Comparison of ENCODE assay signal across 1 cellular context in the genomic region with DNA sequence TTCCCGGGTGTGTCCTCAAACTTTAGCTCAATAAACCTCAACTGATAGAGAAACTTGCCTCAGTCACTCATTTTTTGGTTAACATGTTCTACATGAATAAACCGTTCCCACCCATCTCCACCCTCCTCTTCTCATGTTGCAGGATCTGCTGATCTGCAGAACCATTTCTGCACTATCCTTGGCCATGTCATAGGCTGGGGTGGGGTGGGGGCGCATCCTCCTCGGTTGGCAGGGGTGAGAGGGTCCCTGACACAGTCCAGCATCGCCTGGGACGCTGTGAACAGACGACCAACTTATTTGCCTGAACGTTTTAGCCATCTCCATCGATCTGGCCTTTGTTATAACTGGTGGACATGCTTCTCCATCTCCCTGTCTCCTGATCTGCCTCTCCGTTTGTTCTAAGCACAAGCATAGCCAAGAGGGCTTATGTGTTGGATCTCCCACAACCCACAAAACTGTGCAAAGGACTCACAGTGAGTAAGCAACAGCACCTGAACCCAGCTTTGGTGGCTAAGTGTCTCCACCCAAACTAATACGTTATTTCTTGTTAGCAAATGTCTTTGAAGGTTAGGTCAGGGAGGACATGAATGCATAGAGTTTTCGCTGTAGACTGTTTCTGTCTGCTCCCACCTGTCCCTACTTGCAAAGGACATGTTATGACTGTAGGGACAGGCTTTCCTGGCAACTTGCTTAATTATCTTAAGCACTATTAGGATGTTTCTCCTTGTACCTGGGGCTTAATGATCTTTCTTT.
TF ChIP-seq lines count a peak whose summit lies in the region.

No MANE protein-coding gene starts in this region.

TF ChIP-seq in WTC11, 78 proteins besides CTCF, POLR2A, EP300 and RAD21 (continued from another document):
- TF ChIP-seq, protein P1, sequence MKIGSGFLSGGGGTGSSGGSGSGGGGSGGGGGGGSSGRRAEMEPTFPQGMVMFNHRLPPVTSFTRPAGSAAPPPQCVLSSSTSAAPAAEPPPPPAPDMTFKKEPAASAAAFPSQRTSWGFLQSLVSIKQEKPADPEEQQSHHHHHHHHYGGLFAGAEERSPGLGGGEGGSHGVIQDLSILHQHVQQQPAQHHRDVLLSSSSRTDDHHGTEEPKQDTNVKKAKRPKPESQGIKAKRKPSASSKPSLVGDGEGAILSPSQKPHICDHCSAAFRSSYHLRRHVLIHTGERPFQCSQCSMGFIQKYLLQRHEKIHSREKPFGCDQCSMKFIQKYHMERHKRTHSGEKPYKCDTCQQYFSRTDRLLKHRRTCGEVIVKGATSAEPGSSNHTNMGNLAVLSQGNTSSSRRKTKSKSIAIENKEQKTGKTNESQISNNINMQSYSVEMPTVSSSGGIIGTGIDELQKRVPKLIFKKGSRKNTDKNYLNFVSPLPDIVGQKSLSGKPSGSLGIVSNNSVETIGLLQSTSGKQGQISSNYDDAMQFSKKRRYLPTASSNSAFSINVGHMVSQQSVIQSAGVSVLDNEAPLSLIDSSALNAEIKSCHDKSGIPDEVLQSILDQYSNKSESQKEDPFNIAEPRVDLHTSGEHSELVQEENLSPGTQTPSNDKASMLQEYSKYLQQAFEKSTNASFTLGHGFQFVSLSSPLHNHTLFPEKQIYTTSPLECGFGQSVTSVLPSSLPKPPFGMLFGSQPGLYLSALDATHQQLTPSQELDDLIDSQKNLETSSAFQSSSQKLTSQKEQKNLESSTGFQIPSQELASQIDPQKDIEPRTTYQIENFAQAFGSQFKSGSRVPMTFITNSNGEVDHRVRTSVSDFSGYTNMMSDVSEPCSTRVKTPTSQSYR (CRISPR knock-in tag; IDR thresholded peaks at IDR 0.05), result no peak
- TF ChIP-seq SMAD3 (CRISPR knock-in tag; IDR thresholded peaks at IDR 0.05; ENCODE audit: borderline replicate concordance) (no peak), NR3C1 (CRISPR knock-in tag; conservative IDR thresholded peaks at IDR 0.05; ENCODE audit: low read depth) (no peak), FOXP1 (CRISPR knock-in tag; IDR thresholded peaks at IDR 0.05; ENCODE audit: borderline replicate concordance) (no peak)
- TF ChIP-seq, protein P2, sequence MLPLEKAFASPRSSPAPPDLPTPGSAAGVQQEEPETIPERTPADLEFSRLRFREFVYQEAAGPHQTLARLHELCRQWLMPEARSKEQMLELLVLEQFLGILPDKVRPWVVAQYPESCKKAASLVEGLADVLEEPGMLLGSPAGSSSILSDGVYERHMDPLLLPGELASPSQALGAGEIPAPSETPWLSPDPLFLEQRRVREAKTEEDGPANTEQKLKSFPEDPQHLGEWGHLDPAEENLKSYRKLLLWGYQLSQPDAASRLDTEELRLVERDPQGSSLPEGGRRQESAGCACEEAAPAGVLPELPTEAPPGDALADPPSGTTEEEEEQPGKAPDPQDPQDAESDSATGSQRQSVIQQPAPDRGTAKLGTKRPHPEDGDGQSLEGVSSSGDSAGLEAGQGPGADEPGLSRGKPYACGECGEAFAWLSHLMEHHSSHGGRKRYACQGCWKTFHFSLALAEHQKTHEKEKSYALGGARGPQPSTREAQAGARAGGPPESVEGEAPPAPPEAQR (CRISPR knock-in tag; IDR thresholded peaks at IDR 0.05), result no peak
- TF ChIP-seq, protein P3, sequence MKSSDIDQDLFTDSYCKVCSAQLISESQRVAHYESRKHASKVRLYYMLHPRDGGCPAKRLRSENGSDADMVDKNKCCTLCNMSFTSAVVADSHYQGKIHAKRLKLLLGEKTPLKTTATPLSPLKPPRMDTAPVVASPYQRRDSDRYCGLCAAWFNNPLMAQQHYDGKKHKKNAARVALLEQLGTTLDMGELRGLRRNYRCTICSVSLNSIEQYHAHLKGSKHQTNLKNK (CRISPR knock-in tag; IDR thresholded peaks at IDR 0.05), result no peak
- TF ChIP-seq, protein P4, sequence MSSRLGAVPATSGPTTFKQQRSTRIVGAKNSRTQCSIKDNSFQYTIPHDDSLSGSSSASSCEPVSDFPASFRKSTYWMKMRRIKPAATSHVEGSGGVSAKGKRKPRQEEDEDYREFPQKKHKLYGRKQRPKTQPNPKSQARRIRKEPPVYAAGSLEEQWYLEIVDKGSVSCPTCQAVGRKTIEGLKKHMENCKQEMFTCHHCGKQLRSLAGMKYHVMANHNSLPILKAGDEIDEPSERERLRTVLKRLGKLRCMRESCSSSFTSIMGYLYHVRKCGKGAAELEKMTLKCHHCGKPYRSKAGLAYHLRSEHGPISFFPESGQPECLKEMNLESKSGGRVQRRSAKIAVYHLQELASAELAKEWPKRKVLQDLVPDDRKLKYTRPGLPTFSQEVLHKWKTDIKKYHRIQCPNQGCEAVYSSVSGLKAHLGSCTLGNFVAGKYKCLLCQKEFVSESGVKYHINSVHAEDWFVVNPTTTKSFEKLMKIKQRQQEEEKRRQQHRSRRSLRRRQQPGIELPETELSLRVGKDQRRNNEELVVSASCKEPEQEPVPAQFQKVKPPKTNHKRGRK (CRISPR knock-in tag; IDR thresholded peaks at IDR 0.05; ENCODE audit: borderline replicate concordance), result no peak
- TF ChIP-seq, protein P5, sequence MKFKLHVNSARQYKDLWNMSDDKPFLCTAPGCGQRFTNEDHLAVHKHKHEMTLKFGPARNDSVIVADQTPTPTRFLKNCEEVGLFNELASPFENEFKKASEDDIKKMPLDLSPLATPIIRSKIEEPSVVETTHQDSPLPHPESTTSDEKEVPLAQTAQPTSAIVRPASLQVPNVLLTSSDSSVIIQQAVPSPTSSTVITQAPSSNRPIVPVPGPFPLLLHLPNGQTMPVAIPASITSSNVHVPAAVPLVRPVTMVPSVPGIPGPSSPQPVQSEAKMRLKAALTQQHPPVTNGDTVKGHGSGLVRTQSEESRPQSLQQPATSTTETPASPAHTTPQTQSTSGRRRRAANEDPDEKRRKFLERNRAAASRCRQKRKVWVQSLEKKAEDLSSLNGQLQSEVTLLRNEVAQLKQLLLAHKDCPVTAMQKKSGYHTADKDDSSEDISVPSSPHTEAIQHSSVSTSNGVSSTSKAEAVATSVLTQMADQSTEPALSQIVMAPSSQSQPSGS (CRISPR knock-in tag; IDR thresholded peaks at IDR 0.05; ENCODE audit: borderline replicate concordance, low read depth), result no peak
- TF ChIP-seq, protein P6, sequence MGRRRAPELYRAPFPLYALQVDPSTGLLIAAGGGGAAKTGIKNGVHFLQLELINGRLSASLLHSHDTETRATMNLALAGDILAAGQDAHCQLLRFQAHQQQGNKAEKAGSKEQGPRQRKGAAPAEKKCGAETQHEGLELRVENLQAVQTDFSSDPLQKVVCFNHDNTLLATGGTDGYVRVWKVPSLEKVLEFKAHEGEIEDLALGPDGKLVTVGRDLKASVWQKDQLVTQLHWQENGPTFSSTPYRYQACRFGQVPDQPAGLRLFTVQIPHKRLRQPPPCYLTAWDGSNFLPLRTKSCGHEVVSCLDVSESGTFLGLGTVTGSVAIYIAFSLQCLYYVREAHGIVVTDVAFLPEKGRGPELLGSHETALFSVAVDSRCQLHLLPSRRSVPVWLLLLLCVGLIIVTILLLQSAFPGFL (CRISPR knock-in tag; IDR thresholded peaks at IDR 0.05; ENCODE audit: borderline replicate concordance), result no peak
